In genomic region chr13:87884874-87885273, GRCh38 we compare ENCODE assay signal across 12 cellular contexts.
A peak's percentile ranks its signal among the peaks of the same experiment; 100 is the strongest.
DNase-seq lines count a peak whose midpoint lies in the region; ATAC-seq and TF ChIP-seq lines count a peak whose summit lies in the region.
"Had no signal": no experiment of that assay in that cellular context is flagged by ENCODE, and none has a peak within 500 bp of the region (broad histone marks: within the 10 kb centered on the region; RNA-seq: fewer than 3 reads in every experiment).

No MANE protein-coding gene starts in this region.

- no peak overlapping the region for H3K18ac ChIP-seq in H9 (ENCODE audit: insufficient read length, low read depth, low read length)

- H2BK20ac ChIP-seq in H9 (ENCODE audit: low read depth, low read length, poor library complexity, severe bottlenecking) = no peak overlapping the region

- H3K23ac ChIP-seq in H9 (ENCODE audit: insufficient read length, low read depth, low read length) = no peak overlapping the region

- H3K36me3 ChIP-seq in fibroblast of lung (ENCODE audit: control insufficient read depth, insufficient read depth, low read length) = no peaks in the 10 kb centered on the region
- H3K36me3 ChIP-seq: heart right ventricle had no signal

- H3K56ac ChIP-seq in H9 (ENCODE audit: insufficient read length, low read depth, low read length) = no peak overlapping the region

- no peak overlapping the region for H2AK5ac ChIP-seq in H9 (ENCODE audit: insufficient read length, low read length)

- no peak for ATAC-seq in GM19455 (IDR thresholded peaks at IDR 0.05; ENCODE audit: unreplicated experiment)

- H3K14ac ChIP-seq in H9 (ENCODE audit: insufficient read depth, low read length) = no peak overlapping the region

- peaks cover 6 to 9% of the 10 kb centered on the region in 2 experiments; a peak in 3 of 4 replicates for H3K4me1 Mint-ChIP-seq in H9
- H3K4me1 Mint-ChIP-seq: activated CD4-positive, alpha-beta T cell treated with anti-CD3 and anti-CD28 coated beads, Interleukin-2, amount 10 ng/mL, durations not matched to agents 24 days and 14 days; activated naive CD4-positive, alpha-beta T cell treated with anti-CD3 and anti-CD28 coated beads, Interleukin-2, amount 50 U/mL, for 24 hours had no signal

- no peak overlapping the region for H2BK12ac ChIP-seq in H9 (ENCODE audit: insufficient read length, low read depth, low read length)

- H3K27me3 Mint-ChIP-seq in H9 (ENCODE audit: low read depth) = no peaks in the 10 kb centered on the region
- H3K27me3 Mint-ChIP-seq: activated CD4-positive, alpha-beta T cell treated with anti-CD3 and anti-CD28 coated beads, Interleukin-2, amount 10 ng/mL, durations not matched to agents 24 days and 14 days; activated naive CD4-positive, alpha-beta T cell treated with anti-CD3 and anti-CD28 coated beads, Interleukin-2, amount 50 U/mL, for 24 hours had no signal

- H2AFZ ChIP-seq in H9 (ENCODE audit: low read length) = no peak overlapping the region
- no peak overlapping the region for H2AFZ ChIP-seq in fibroblast of lung (ENCODE audit: low read length)

- no peak overlapping the region for H3K27ac ChIP-seq in H9 (ENCODE audit: insufficient read length, low read depth, low read length)
- H3K27ac ChIP-seq in fibroblast of lung (ENCODE audit: insufficient read depth, low read length) = no peak overlapping the region
- H3K27ac ChIP-seq: heart right ventricle had no signal

- no peaks in the 10 kb centered on the region for H3K9me3 Mint-ChIP-seq in H9
- H3K9me3 Mint-ChIP-seq: activated CD4-positive, alpha-beta T cell treated with anti-CD3 and anti-CD28 coated beads, Interleukin-2, amount 10 ng/mL, durations not matched to agents 24 days and 14 days; activated naive CD4-positive, alpha-beta T cell treated with anti-CD3 and anti-CD28 coated beads, Interleukin-2, amount 50 U/mL, for 24 hours had no signal

- H3K4me2 ChIP-seq in H9 (ENCODE audit: insufficient read depth, insufficient read length, low read length) = no peak overlapping the region
- H3K4me2 ChIP-seq in fibroblast of lung (ENCODE audit: extremely low read depth, insufficient read depth, low read length) = no peak overlapping the region

- no peaks in the 10 kb centered on the region for H3K27me3 ChIP-seq in H9 (ENCODE audit: insufficient read depth, low read length)
- no peaks in the 10 kb centered on the region for H3K27me3 ChIP-seq in fibroblast of lung (ENCODE audit: control insufficient read depth, insufficient read depth, low read length)
- H3K27me3 ChIP-seq: heart right ventricle had no signal

- no peak overlapping the region for H4K91ac ChIP-seq in H9 (ENCODE audit: insufficient read length, low read depth, low read length)

- H2BK120ac ChIP-seq in H9 (ENCODE audit: low read depth, low read length, poor library complexity, severe bottlenecking) = no peak overlapping the region

- no peak overlapping the region for H4K5ac ChIP-seq in H9 (ENCODE audit: insufficient read length, low read depth, low read length)

- no CpG with 5 or more reads among the region's 5 CpGs for WGBS in H9 (ENCODE audit: extremely low coverage, insufficient read length, low lambda C conversion rate)

- H4K20me1 ChIP-seq in H9 (ENCODE audit: control insufficient read depth, insufficient read depth, insufficient read length) (no peaks in the 10 kb centered on the region), fibroblast of lung (ENCODE audit: control insufficient read depth, extremely low read depth, insufficient read depth, low read length) (no peaks in the 10 kb centered on the region)

- H3K79me2 ChIP-seq in H9 (ENCODE audit: insufficient read depth, low read length) = no peaks in the 10 kb centered on the region
- no peaks in the 10 kb centered on the region for H3K79me2 ChIP-seq in fibroblast of lung (ENCODE audit: control insufficient read depth, insufficient read depth, low read length)

- H3K36me3 Mint-ChIP-seq in H9 (ENCODE audit: insufficient read depth in 1 of 3, low read depth in 3 of 3) = no peaks in the 10 kb centered on the region
- H3K36me3 Mint-ChIP-seq: activated naive CD4-positive, alpha-beta T cell treated with anti-CD3 and anti-CD28 coated beads, Interleukin-2, amount 50 U/mL, for 24 hours had no signal

- H3T11ph ChIP-seq in H9 (ENCODE audit: low read length) = no peak overlapping the region

- H3K79me1 ChIP-seq in H9 (ENCODE audit: insufficient read depth, low read depth, low read length, poor library complexity, severe bottlenecking) = no peaks in the 10 kb centered on the region

- no peak overlapping the region for H3K4me3 Mint-ChIP-seq in H9
- H3K4me3 Mint-ChIP-seq: activated CD4-positive, alpha-beta T cell treated with anti-CD3 and anti-CD28 coated beads, Interleukin-2, amount 10 ng/mL, durations not matched to agents 24 days and 14 days; activated naive CD4-positive, alpha-beta T cell treated with anti-CD3 and anti-CD28 coated beads, Interleukin-2, amount 50 U/mL, for 24 hours had no signal

- no peaks in the 10 kb centered on the region for H3K9me3 ChIP-seq in H9 (ENCODE audit: control insufficient read depth, low read depth, low read length)
- no peaks in the 10 kb centered on the region for H3K9me3 ChIP-seq in fibroblast of lung (ENCODE audit: control insufficient read depth, insufficient read depth, low read depth, low read length)

- H3K9ac ChIP-seq in H9 (ENCODE audit: extremely low read depth, insufficient read length, low read length) = no peak overlapping the region
- no peak overlapping the region for H3K9ac ChIP-seq in fibroblast of lung (ENCODE audit: insufficient read depth, low read length)

- H3K4me3 ChIP-seq in fibroblast of lung (replicated peaks in 1 of 4; ENCODE audit: control extremely low read depth in 1 of 4, insufficient read depth in 1 of 4, low read depth in 3 of 4, low read length in 4 of 4) = no peak overlapping the region
- H3K4me3 ChIP-seq: heart right ventricle had no signal

- no peaks in the 10 kb centered on the region for H3K23me2 ChIP-seq in H9 (ENCODE audit: insufficient read length, low read depth, low read length, poor library complexity, severe bottlenecking)

- DNase-seq in H9 (peak; percentile 39), NCI-H460 (ENCODE audit: extremely low read depth, low read depth) (peak; percentile 1), fibroblast of lung (ENCODE audit: low read depth in 2 of 2) (peak; percentile 64 to 79), occipital lobe (lab: John Stamatoyannopoulos, UW) (peak; percentile 1), GM10266 (ENCODE audit: extremely low spot score) (no peak)
- no peak for DNase-seq in stimulated activated CD4-positive, alpha-beta T cell treated with anti-CD3 and anti-CD28 coated beads, Interleukin-12 subunit alpha, Interleukin-12 subunit beta, amount 100 ng/mL, for 4 hours
- DNase-seq in activated T-cell treated with anti-CD3 and anti-CD28 coated beads, Interleukin-2, amount 50 U/mL, for 48 hours = no peak
- DNase-seq: activated CD4-positive, alpha-beta T cell treated with anti-CD3 and anti-CD28 coated beads, Interleukin-2, amount 10 ng/mL, durations not matched to agents 24 days and 14 days; heart right ventricle; stimulated activated naive CD4-positive, alpha-beta T cell had no signal

- no peak overlapping the region for H4K8ac ChIP-seq in H9 (replicated peaks; ENCODE audit: insufficient read length, low read depth, low read length)

- TF ChIP-seq CTCF in H9 (conservative IDR thresholded peaks at IDR 0.05) (no peak), fibroblast of lung (conservative IDR thresholded peaks at IDR 0.05 in 1 of 2, IDR thresholded peaks at IDR 0.05 in 1 of 2; ENCODE audit: low read depth in 1 of 2, low read length in 2 of 2) (no peak), GM10266 (IDR thresholded peaks at IDR 0.05; ENCODE audit: control insufficient read depth, insufficient read depth, low read depth, missing control alignments) (no peak)

- H3K4me1 ChIP-seq in H9 (ENCODE audit: insufficient read depth, low read length) (no peaks in the 10 kb centered on the region), fibroblast of lung (ENCODE audit: control insufficient read depth, extremely low read depth, insufficient read depth, low read length) (no peaks in the 10 kb centered on the region)
- H3K4me1 ChIP-seq: heart right ventricle had no signal

- no peak overlapping the region for H2BK5ac ChIP-seq in H9 (ENCODE audit: insufficient read length, low read length)

- no peak overlapping the region for H2BK15ac ChIP-seq in H9 (ENCODE audit: low read depth, low read length)

- no peak overlapping the region for H3K27ac Mint-ChIP-seq in H9
- H3K27ac Mint-ChIP-seq: activated CD4-positive, alpha-beta T cell treated with anti-CD3 and anti-CD28 coated beads, Interleukin-2, amount 10 ng/mL, durations not matched to agents 24 days and 14 days; activated naive CD4-positive, alpha-beta T cell treated with anti-CD3 and anti-CD28 coated beads, Interleukin-2, amount 50 U/mL, for 24 hours had no signal

- no peak overlapping the region for H3K4ac ChIP-seq in H9 (ENCODE audit: low read depth, low read length)

Comparison
In these comparisons a context has a peak if more than half of its experiments do, and no peak if none do; other contexts are left out.
1. DNase-seq: peak in H9 (single experiment), NCI-H460 (single experiment), fibroblast of lung (2 of 2) and occipital lobe (single experiment); none in stimulated activated CD4-positive, alpha-beta T cell treated with anti-CD3 and anti-CD28 coated beads, Interleukin-12 subunit alpha, Interleukin-12 subunit beta, amount 100 ng/mL, for 4 hours (single experiment), GM10266 (single experiment) and activated T-cell treated with anti-CD3 and anti-CD28 coated beads, Interleukin-2, amount 50 U/mL, for 48 hours (0 of 2).